8 cellular contexts compared by ENCODE assay signal in the genomic region with DNA sequence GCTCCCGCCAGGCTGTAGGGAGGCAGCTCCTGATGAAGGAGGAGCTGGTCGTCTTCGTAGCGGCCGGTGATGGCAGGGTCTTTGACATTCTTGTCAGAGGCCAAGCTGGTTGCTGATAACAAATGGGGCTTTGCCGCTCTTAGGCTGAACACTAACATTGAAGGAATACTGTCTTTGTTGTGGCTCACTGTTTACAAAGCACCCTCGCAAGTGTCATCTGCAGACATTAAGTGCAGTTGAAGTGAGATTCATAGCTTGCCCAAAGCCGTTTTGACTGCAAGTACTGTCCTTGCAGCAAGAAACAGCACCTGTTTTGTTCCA. TPM values are rescaled to one million over a fixed set of nuclear protein-coding genes. Genes with fewer than 3 reads are reported as not detected.
DNase-seq lines count a peak whose midpoint lies in the region; ATAC-seq and TF ChIP-seq lines count a peak whose summit lies in the region.

No MANE protein-coding gene starts in this region.

- peaks cover 27 to 39% (median 35%) of the 10 kb centered on the region in 10 experiments for H3K4me1 ChIP-seq in BLaER1 treated with 17β-estradiol and CSF1 and Interleukin-3, amounts not matched to agents 10 nM and 100 nM
- H3K4me1 ChIP-seq in body of pancreas, result peaks cover 33% of the 10 kb centered on the region
- no peaks in the 10 kb centered on the region for H3K4me1 ChIP-seq in urinary bladder (ENCODE audit: insufficient read depth)

- H3K36me3 Mint-ChIP-seq in memory B cell, result peaks cover 2% of the 10 kb centered on the region

- H3K27ac Mint-ChIP-seq in memory B cell, result peak overlapping the region; percentile 93

- no peaks in the 10 kb centered on the region for H3K9me3 Mint-ChIP-seq in memory B cell

- peaks cover 3 to 28% (median 16%) of the 10 kb centered on the region in 11 experiments; a peak in 21 of 22 replicates for H3K36me3 ChIP-seq in BLaER1 treated with 17β-estradiol and CSF1 and Interleukin-3, amounts not matched to agents 10 nM and 100 nM
- H3K36me3 ChIP-seq in body of pancreas (replicated peaks in 1 of 2; ENCODE audit: insufficient read depth in 1 of 2, low read depth in 2 of 2), result no peaks in the 10 kb centered on the region
- H3K36me3 ChIP-seq in urinary bladder (ENCODE audit: insufficient read depth), result no peaks in the 10 kb centered on the region

- no peak for TF ChIP-seq POLR2A in body of pancreas (IDR thresholded peaks at IDR 0.05)

- H3K27me3 ChIP-seq in BLaER1 treated with 17β-estradiol and CSF1 and Interleukin-3, amounts not matched to agents 10 nM and 100 nM, result no peaks in the 10 kb centered on the region
- no peaks in the 10 kb centered on the region for H3K27me3 ChIP-seq in body of pancreas

- no peaks in the 10 kb centered on the region for H3K27me3 Mint-ChIP-seq in memory B cell

- H3K4me1 Mint-ChIP-seq in memory B cell, result peaks cover 17% of the 10 kb centered on the region

- H3K4me3 ChIP-seq in BLaER1 treated with 17β-estradiol and CSF1 and Interleukin-3, amounts not matched to agents 10 nM and 100 nM, result peak overlapping the region; percentile 73 to 98 (median 92)
- H3K4me3 ChIP-seq in Jurkat, Clone E6-1 (ENCODE audit: low read length), result peak overlapping the region; percentile 97
- H3K4me3 ChIP-seq in body of pancreas (peak overlapping the region; percentile 71), urinary bladder (ENCODE audit: low read depth, low read length) (peak overlapping the region; percentile 78)

- TF ChIP-seq CTCF in body of pancreas (IDR thresholded peaks at IDR 0.05), result no peak

- ATAC-seq in body of pancreas (no peak), memory B cell (ENCODE audit: low read depth) (no peak)

- peak overlapping the region; percentile 90 for H3K4me3 Mint-ChIP-seq in memory B cell

- WGBS in body of pancreas, 2 donors, result 0% methylated on average over 2 to 8 of the region's 8 CpGs
- WGBS in urinary bladder, result under 1% methylated on average over 8 of the region's 8 CpGs

- peak overlapping the region; percentile 79 to 93 (median 88) for H3K27ac ChIP-seq in BLaER1 treated with 17β-estradiol and CSF1 and Interleukin-3, amounts not matched to agents 10 nM and 100 nM
- H3K27ac ChIP-seq in body of pancreas, result peak overlapping the region; percentile 88 to 96 (median 94)
- peak overlapping the region; percentile 94 for H3K27ac ChIP-seq in urinary bladder (ENCODE audit: low read depth)

- H3K4me2 ChIP-seq in BLaER1 treated with 17β-estradiol and CSF1 and Interleukin-3, amounts not matched to agents 10 nM and 100 nM, result peak overlapping the region; percentile 81 to 98 (median 94)

- DNase-seq in Jurkat, Clone E6-1 (ENCODE audit: low read depth, low spot score), result peak; percentile 18
- DNase-seq in body of pancreas, result no peak
- DNase-seq in memory B cell (ENCODE audit: low spot score in 2 of 2), result no peak
- no peak for DNase-seq in ecto neural progenitor cell (ENCODE audit: low spot score)
- no peak for DNase-seq in mucosa of gallbladder (ENCODE audit: low spot score)
- no peak for DNase-seq in 8988T

- no peaks in the 10 kb centered on the region for H3K9me3 ChIP-seq in BLaER1 treated with 17β-estradiol and CSF1 and Interleukin-3, amounts not matched to agents 10 nM and 100 nM (replicated peaks in 1 of 11)
- H3K9me3 ChIP-seq in body of pancreas, result no peaks in the 10 kb centered on the region

- H3K9ac ChIP-seq in BLaER1 treated with 17β-estradiol and CSF1 and Interleukin-3, amounts not matched to agents 10 nM and 100 nM, result peak overlapping the region; percentile 87 to 97 (median 92)

- intact Hi-C loops in body of pancreas (cut with DNase I), result no loop called here

- H4K20me1 ChIP-seq in BLaER1 treated with 17β-estradiol and CSF1 and Interleukin-3, amounts not matched to agents 10 nM and 100 nM, result peaks cover 0 to 24% (median 0%) of the 10 kb centered on the region in 11 experiments; a peak in 8 of 22 replicates

RNA-seq across cellular contexts. Expression of gene SENP2, which starts 0.5 kb away (rescaled TPM):
- polyA plus RNA-seq in Jurkat, Clone E6-1 (2012; ENCODE audit: insufficient read depth, insufficient read length), result 31.2 TPM
- total RNA-seq in body of pancreas (1 to 10 TPM; 4.6 to 6.7 TPM), urinary bladder (45.7 TPM), mucosa of gallbladder (35.3 TPM)
- polyA plus RNA-seq in urinary bladder, result 21.9 TPM

RNA-seq across cellular contexts. Expression of gene LIPH, which starts 34.2 kb away (rescaled TPM):
- polyA plus RNA-seq in Jurkat, Clone E6-1 (2012; ENCODE audit: insufficient read depth, insufficient read length), result not detected
- total RNA-seq in body of pancreas (10 to 100 TPM; 10.9 to 14.8 TPM), urinary bladder (10.1 TPM), mucosa of gallbladder (34.0 TPM)
- polyA plus RNA-seq in urinary bladder, result 2.8 TPM
